In the genomic region with DNA sequence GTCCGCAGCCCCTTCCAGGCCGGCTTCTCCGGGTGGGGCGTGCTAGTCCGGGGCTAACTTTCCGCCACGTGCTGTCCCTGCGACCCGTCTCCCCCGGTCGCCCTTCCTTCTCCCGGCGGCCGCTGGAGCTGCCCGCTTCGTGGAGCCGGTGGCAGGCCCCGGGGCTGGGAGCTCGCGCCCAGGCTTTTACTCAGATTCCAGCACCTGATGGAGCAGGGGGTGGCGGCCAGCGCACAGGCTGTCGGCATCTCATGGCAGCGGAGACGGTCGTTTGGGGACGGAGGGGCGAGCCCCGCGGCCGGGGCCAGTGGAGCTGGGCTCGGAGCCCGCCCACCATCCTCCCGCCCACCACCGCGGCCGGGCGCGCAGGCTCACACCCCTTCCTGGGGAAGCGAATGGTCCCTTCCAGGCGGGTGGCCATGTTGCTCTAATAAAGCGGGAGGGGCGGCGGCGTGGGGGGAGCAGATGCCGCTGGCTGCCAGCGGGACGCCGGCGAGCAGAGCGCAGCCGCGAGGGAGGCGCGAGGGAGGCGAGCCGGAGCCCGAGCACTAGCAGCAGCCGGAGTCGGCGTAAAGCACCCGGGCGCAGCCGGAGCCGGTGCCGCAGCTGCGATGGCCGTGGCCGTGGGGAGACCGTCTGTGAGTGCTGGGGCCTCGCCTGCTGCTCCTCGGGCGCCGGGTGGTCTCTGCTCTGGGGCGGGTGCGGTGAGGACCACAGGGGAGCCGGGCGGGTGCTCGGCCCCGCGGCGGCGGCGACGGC, we compare ENCODE assay signal across 8 cellular contexts. TPM values are rescaled to one million over a fixed set of nuclear protein-coding genes. Genes with fewer than 3 reads are reported as not detected.
DNase-seq lines count a peak whose midpoint lies in the region; ATAC-seq lines count a peak whose summit lies in the region.

A gene (plus strand): TSS at position 460 of the 759 bp plus-strand sequence. CDS start 152 bp downstream, at position 612.

- peak within 1 kb of the TSS; percentile 51 to 96 (median 87) for H3K27ac Mint-ChIP-seq in CD8-positive, alpha-beta memory T cell
- H3K27ac Mint-ChIP-seq in memory B cell, result peak within 1 kb of the TSS; percentile 66

- H3K4me3 Mint-ChIP-seq in CD8-positive, alpha-beta memory T cell, result peak within 1 kb of the TSS; percentile 86 to 98 (median 91)
- peak within 1 kb of the TSS; percentile 91 for H3K4me3 Mint-ChIP-seq in memory B cell

- no peaks in the 10 kb centered on the region for H3K27me3 Mint-ChIP-seq in CD8-positive, alpha-beta memory T cell
- no peaks in the 10 kb centered on the region for H3K27me3 Mint-ChIP-seq in memory B cell

- peak within 1 kb of the TSS; percentile 73 for H3K27ac ChIP-seq in CD8-positive, alpha-beta memory T cell (ENCODE audit: low read depth, low read length)

- H3K36me3 Mint-ChIP-seq in CD8-positive, alpha-beta memory T cell, result peaks cover 0 to 6% (median 3%) of the 10 kb centered on the region in 3 donors
- no peaks in the 10 kb centered on the region for H3K36me3 Mint-ChIP-seq in memory B cell

- peak; percentile 62 for ATAC-seq in GM19468 (IDR thresholded peaks at IDR 0.05; ENCODE audit: extremely low read depth, unreplicated experiment)
- peak; percentile 72 for ATAC-seq in memory B cell (ENCODE audit: low read depth)

- H3K9me3 ChIP-seq in CD8-positive, alpha-beta memory T cell (ENCODE audit: low read length), result no peaks in the 10 kb centered on the region

- H3K36me3 ChIP-seq in CD8-positive, alpha-beta memory T cell (ENCODE audit: insufficient read depth, low read length), result no peaks in the 10 kb centered on the region

- peak within 1 kb of the TSS; percentile 85 for H3K4me3 ChIP-seq in CD8-positive, alpha-beta memory T cell (ENCODE audit: low read length)

- no peaks in the 10 kb centered on the region for H3K27me3 ChIP-seq in CD8-positive, alpha-beta memory T cell (ENCODE audit: insufficient read depth, low read length, poor library complexity, severe bottlenecking)

- peaks cover 6% of the 10 kb centered on the region for H3K4me1 ChIP-seq in CD8-positive, alpha-beta memory T cell (ENCODE audit: insufficient read depth, low read length)

- CTCF ChIA-PET in CD8-positive, alpha-beta memory T cell (lab: Charles Lee), result interaction anchor here (0.5 to 1.5 kb wide), 6 partner anchors 22 to 123 kb away, joined by 3 to 4 read pairs (median 3); no protein-coding TSS in a partner anchor
- CTCF ChIA-PET in activated CD8-positive, alpha-beta memory T cell treated with anti-CD3 and anti-CD28 coated beads for 36 hours (lab: Charles Lee), result interaction anchor here (1.3 kb wide), 1 partner anchor 26 kb away, joined by 3 read pairs; no protein-coding TSS in a partner anchor

- H3K9me3 Mint-ChIP-seq in CD8-positive, alpha-beta memory T cell, result no peaks in the 10 kb centered on the region
- no peaks in the 10 kb centered on the region for H3K9me3 Mint-ChIP-seq in memory B cell

- peaks cover 18 to 28% (median 22%) of the 10 kb centered on the region in 3 donors for H3K4me1 Mint-ChIP-seq in CD8-positive, alpha-beta memory T cell
- peaks cover 15% of the 10 kb centered on the region for H3K4me1 Mint-ChIP-seq in memory B cell

- DNase-seq in CD8-positive, alpha-beta memory T cell, result peak; percentile 79 to 93 (median 81)
- DNase-seq in HS-27A (ENCODE audit: low read depth) (peak; percentile 69), memory B cell (ENCODE audit: low spot score in 2 of 2) (peak; percentile 76)
- peak; percentile 31 for DNase-seq in NK-92 treated with Interleukin-12 subunit alpha and Interleukin-12 subunit beta, amount 100 ng/mL, for 24 hours (lab: John Stamatoyannopoulos, UW)
- peak; percentile 72 for DNase-seq in effector CD8-positive, alpha-beta T cell (lab: John Stamatoyannopoulos, UW)
- DNase-seq in stimulated activated CD8-positive, alpha-beta memory T cell treated with anti-CD3 and anti-CD28 coated beads, Interleukin-12 subunit alpha, Interleukin-12 subunit beta, amount 100 ng/mL, for 1 hour (ENCODE audit: low read depth), result peak; percentile 69

- POLR2A ChIA-PET in CD8-positive, alpha-beta memory T cell (lab: Charles Lee), result interaction anchor here (0.7 to 1.9 kb wide), 3 partner anchors 45 to 126 kb away, joined by 3 to 6 read pairs (median 6); a partner anchor contains a TSS
- POLR2A ChIA-PET in activated CD8-positive, alpha-beta memory T cell treated with anti-CD3 and anti-CD28 coated beads for 36 hours (lab: Charles Lee), result no interaction called here

RNA-seq across cellular contexts. Expression of the gene that starts here (rescaled TPM):
- 10 to 100 TPM; 54.3 to 56.8 TPM for total RNA-seq in CD8-positive, alpha-beta memory T cell
- 34.8 TPM for polyA plus RNA-seq in CD8-positive, alpha-beta memory T cell
- total RNA-seq in activated CD8-positive, alpha-beta memory T cell treated with anti-CD3 and anti-CD28 coated beads for 36 hours, result 10 to 100 TPM; 69.6 to 74.6 TPM

Comparison
In these comparisons a context has a peak if more than half of its experiments do, and no peak if none do; other contexts are left out.
1. Peak in every context shown above with its lines: DNase-seq, ATAC-seq, H3K4me3 ChIP-seq and H3K27ac ChIP-seq.
2. DNase-seq: peak in every context shown above with its lines; median percentile 81 in CD8-positive, alpha-beta memory T cell; 76 in memory B cell; 72 in effector CD8-positive, alpha-beta T cell; 69 in HS-27A; 69 in stimulated activated CD8-positive, alpha-beta memory T cell treated with anti-CD3 and anti-CD28 coated beads, Interleukin-12 subunit alpha, Interleukin-12 subunit beta, amount 100 ng/mL, for 1 hour; 31 in NK-92 treated with Interleukin-12 subunit alpha and Interleukin-12 subunit beta, amount 100 ng/mL, for 24 hours.